In genomic region chr16:89490386-89491237, GRCh38 we compare ENCODE assay signal across 1 cellular context.
A peak's percentile ranks its signal among the peaks of the same experiment; 100 is the strongest.
TF ChIP-seq lines count a peak whose summit lies in the region.

Gene ANKRD11 (minus strand): TSS chr16:89490561. CDS start chr16:89317019, 173,542 bp downstream.

TF ChIP-seq in K562, 482 proteins besides CTCF, POLR2A, EP300 and RAD21 (continued from another document and continues in another):
- no peak for TF ChIP-seq ATF4 (CRISPR knock-in tag; IDR thresholded peaks at IDR 0.05)
- peak; percentile 93 for TF ChIP-seq ATF7 (IDR thresholded peaks at IDR 0.05)
- peak; percentile 70 for TF ChIP-seq DIDO1 (tag; IDR thresholded peaks at IDR 0.05; ENCODE audit: low read depth)
- no peak for TF ChIP-seq ATF3 (IDR thresholded peaks at IDR 0.05)
- TF ChIP-seq ATF3 (CRISPR knock-in tag; conservative IDR thresholded peaks at IDR 0.05), result 0 out of 2 replicates have a peak, but pooled peaks have one; percentile 17
- TF ChIP-seq ZBTB11 (CRISPR knock-in tag; IDR thresholded peaks at IDR 0.05), result 0 out of 6 replicates have a peak, but pooled peaks of 1 of the 3 experiments have one; percentile 22
- peak; percentile 83 for TF ChIP-seq TBP (optimal IDR thresholded peaks at IDR 0.05; ENCODE audit: low read depth, low read length)
- peak; percentile 61; the same call in 1 of the 2 replicates for TF ChIP-seq ZNF511 (CRISPR knock-in tag; IDR thresholded peaks at IDR 0.05)
- peak; percentile 83 for TF ChIP-seq E2F8 (IDR thresholded peaks at IDR 0.05; ENCODE audit: low read depth, partially characterized antibody)
- TF ChIP-seq E2F4 (CRISPR knock-in tag; IDR thresholded peaks at IDR 0.05; ENCODE audit: low read depth), result no peak
- TF ChIP-seq CGGBP1 (CRISPR knock-in tag; IDR thresholded peaks at IDR 0.05), result peak; percentile 84; the same call in 1 of the 2 replicates
- TF ChIP-seq GTF2E2 (tag; IDR thresholded peaks at IDR 0.05), result no peak
- TF ChIP-seq ZNF696 (CRISPR knock-in tag; conservative IDR thresholded peaks at IDR 0.05), result no peak
- TF ChIP-seq E2F3 (CRISPR knock-in tag; IDR thresholded peaks at IDR 0.05), result no peak
- peak; percentile 72; the same call in 1 of the 2 replicates for TF ChIP-seq ARID3A (IDR thresholded peaks at IDR 0.05; ENCODE audit: borderline replicate concordance, low read depth, low read length)
- TF ChIP-seq RUNX1 (IDR thresholded peaks at IDR 0.05; ENCODE audit: low read depth), result peak; percentile 29; the same call in 1 of the 2 replicates
- TF ChIP-seq TCFL5 (CRISPR knock-in tag; conservative IDR thresholded peaks at IDR 0.05), result no peak
- TF ChIP-seq ZBTB12 (CRISPR knock-in tag; IDR thresholded peaks at IDR 0.05), result peak; percentile 82
- TF ChIP-seq ELF1 (tag; IDR thresholded peaks at IDR 0.05), result peak; percentile 99
- no peak for TF ChIP-seq TFE3 (CRISPR knock-in tag; IDR thresholded peaks at IDR 0.05)
- no peak for TF ChIP-seq NBN (IDR thresholded peaks at IDR 0.05; ENCODE audit: low read depth)
- TF ChIP-seq ZNF184 (CRISPR knock-in tag; IDR thresholded peaks at IDR 0.05), result no peak
- no peak for TF ChIP-seq RBM39 (optimal IDR thresholded peaks at IDR 0.05; ENCODE audit: low read depth, low read length)
- no peak for TF ChIP-seq FOXA1 (IDR thresholded peaks at IDR 0.05; ENCODE audit: borderline replicate concordance)
- peak; percentile 91 for TF ChIP-seq MEIS2 (IDR thresholded peaks at IDR 0.05; ENCODE audit: partially characterized antibody)
- TF ChIP-seq ZSCAN29 (IDR thresholded peaks at IDR 0.05), result no peak
- TF ChIP-seq DACH1 (IDR thresholded peaks at IDR 0.05; ENCODE audit: partially characterized antibody), result no peak
- no peak for TF ChIP-seq ZNF41 (CRISPR knock-in tag; conservative IDR thresholded peaks at IDR 0.05)
- peak in 1 of 2 experiments; percentile 67; a peak in 1 of 4 replicates for TF ChIP-seq TBL1XR1 (IDR thresholded peaks at IDR 0.05; ENCODE audit: low read length in 2 of 2)
- TF ChIP-seq ATF1 (CRISPR knock-in tag; IDR thresholded peaks at IDR 0.05), result peak; percentile 79
- TF ChIP-seq ATF1 (tag; IDR thresholded peaks at IDR 0.05), result peak; percentile 98
- peak; percentile 96 for TF ChIP-seq NCOA6 (IDR thresholded peaks at IDR 0.05)
- TF ChIP-seq LARP7 (IDR thresholded peaks at IDR 0.05), result no peak
- TF ChIP-seq VEZF1 (CRISPR knock-in tag; IDR thresholded peaks at IDR 0.05), result peak; percentile 50; the same call in 1 of the 2 replicates
- peak; percentile 92 for TF ChIP-seq ELF4 (CRISPR knock-in tag; IDR thresholded peaks at IDR 0.05)
- no peak for TF ChIP-seq ZNF518B (CRISPR knock-in tag; IDR thresholded peaks at IDR 0.05)
- no peak for TF ChIP-seq CREBBP (IDR thresholded peaks at IDR 0.05; ENCODE audit: low read depth, low read length)
- peak; percentile 18; the same call in 1 of the 2 replicates for TF ChIP-seq ZBTB7A (IDR thresholded peaks at IDR 0.05; ENCODE audit: borderline replicate concordance, control insufficient read depth, low read depth, low read length)
